ENCODE assay signal across 7 cellular contexts in genomic region chr10:71314028-71314693, GRCh38. TPM values are rescaled to one million over a fixed set of nuclear protein-coding genes. Genes with fewer than 3 reads are reported as not detected.
DNase-seq lines count a peak whose midpoint lies in the region; ATAC-seq and TF ChIP-seq lines count a peak whose summit lies in the region.

No MANE protein-coding gene starts in this region.

- H3K9ac ChIP-seq in mesenchymal stem cell (ENCODE audit: low read length), result peak overlapping the region; percentile 85

- WGBS in mesenchymal stem cell, result 24% methylated on average over 9 of the region's 21 CpGs

- no peak overlapping the region for H2AK5ac ChIP-seq in mesenchymal stem cell (ENCODE audit: low read length, severe bottlenecking)

- peaks cover 20% of the 10 kb centered on the region for H3K4me1 Mint-ChIP-seq in stimulated activated effector memory CD8-positive, alpha-beta T cell treated with anti-CD3 and anti-CD28 coated beads, Interleukin-12 subunit alpha, Interleukin-12 subunit beta, amount 100 ng/mL, for 72 hours

- H3K79me1 ChIP-seq in mesenchymal stem cell (replicated peaks; ENCODE audit: low read length, poor library complexity, severe bottlenecking), result no peaks in the 10 kb centered on the region

- DNase-seq in GM12864 (ENCODE audit: low read depth) (no peak), NB4 (ENCODE audit: low read depth) (peak; percentile 66), mesenchymal stem cell (peak; percentile 46)
- peak; percentile 53 for DNase-seq in activated CD4-positive, alpha-beta T cell treated with anti-CD3 and anti-CD28 coated beads, Interleukin-2, amount 50 U/mL, for 1 hour
- peak; percentile 33 to 45 (median 35) for DNase-seq in effector memory CD4-positive, alpha-beta T cell
- peak; percentile 47 to 63 for DNase-seq in stimulated activated effector memory CD8-positive, alpha-beta T cell treated with anti-CD3 and anti-CD28 coated beads, Interleukin-12 subunit alpha, Interleukin-12 subunit beta, amount 100 ng/mL, for 72 hours (ENCODE audit: low spot score in 2 of 2)

- H3K18ac ChIP-seq in mesenchymal stem cell (ENCODE audit: low read depth in 1 of 2, low read length in 2 of 2), result no peak overlapping the region

- peaks cover 6% of the 10 kb centered on the region for H3K4me1 ChIP-seq in effector memory CD4-positive, alpha-beta T cell (ENCODE audit: control insufficient read depth, insufficient read depth, low read length, poor library complexity, severe bottlenecking)
- H3K4me1 ChIP-seq in mesenchymal stem cell (ENCODE audit: control insufficient read depth, insufficient read depth, low read depth, low read length), result peaks cover 5% of the 10 kb centered on the region

- no peak overlapping the region for H2BK15ac ChIP-seq in mesenchymal stem cell (ENCODE audit: low read depth, poor library complexity, severe bottlenecking)

- H3K4me2 ChIP-seq in mesenchymal stem cell (ENCODE audit: low read length, poor library complexity, severe bottlenecking), result peak overlapping the region; percentile 35

- H3K27me3 ChIP-seq in effector memory CD4-positive, alpha-beta T cell (replicated peaks; ENCODE audit: control insufficient read depth, insufficient read depth, low read length, poor library complexity, severe bottlenecking), result no peaks in the 10 kb centered on the region
- H3K27me3 ChIP-seq in mesenchymal stem cell (ENCODE audit: control insufficient read depth in 1 of 2, insufficient read depth in 1 of 2, low read length in 2 of 2), result peaks cover 0 to 57% of the 10 kb centered on the region in 2 experiments

- ATAC-seq in stimulated activated effector memory CD8-positive, alpha-beta T cell treated with anti-CD3 and anti-CD28 coated beads, Interleukin-12 subunit alpha, Interleukin-12 subunit beta, amount 100 ng/mL, for 72 hours, result peak; percentile 50
- no peak for ATAC-seq in GM21515 (IDR thresholded peaks at IDR 0.05; ENCODE audit: unreplicated experiment)

- H3K23ac ChIP-seq in mesenchymal stem cell (ENCODE audit: low read length in 2 of 2), result no peak overlapping the region

- H3K27ac ChIP-seq in effector memory CD4-positive, alpha-beta T cell (ENCODE audit: insufficient read depth, low read length, poor library complexity, severe bottlenecking), result no peak overlapping the region
- H3K27ac ChIP-seq in mesenchymal stem cell (ENCODE audit: low read length, poor library complexity, severe bottlenecking), result no peak overlapping the region

- no peak overlapping the region for H3K14ac ChIP-seq in mesenchymal stem cell (ENCODE audit: low read length in 2 of 2)

- no peak overlapping the region for H3K4me3 ChIP-seq in GM12864 (ENCODE audit: low read depth, low read length)
- no peak overlapping the region for H3K4me3 ChIP-seq in NB4 (ENCODE audit: low read depth, low read length)
- no peak overlapping the region for H3K4me3 ChIP-seq in effector memory CD4-positive, alpha-beta T cell (ENCODE audit: insufficient read depth, low read depth, low read length, poor library complexity, severe bottlenecking)
- H3K4me3 ChIP-seq in mesenchymal stem cell (ENCODE audit: insufficient read depth in 1 of 2, low read depth in 1 of 2, low read length in 2 of 2), result peak overlapping the region in 1 of 2 experiments; percentile 57

- no peaks in the 10 kb centered on the region for H3K9me3 ChIP-seq in effector memory CD4-positive, alpha-beta T cell (ENCODE audit: control insufficient read depth, low read length)
- H3K9me3 ChIP-seq in mesenchymal stem cell (ENCODE audit: control insufficient read depth, low read length), result no peaks in the 10 kb centered on the region

- H2BK12ac ChIP-seq in mesenchymal stem cell (ENCODE audit: low read length in 2 of 2), result no peak overlapping the region

- no peak overlapping the region for H3K4me3 Mint-ChIP-seq in stimulated activated effector memory CD8-positive, alpha-beta T cell treated with anti-CD3 and anti-CD28 coated beads, Interleukin-12 subunit alpha, Interleukin-12 subunit beta, amount 100 ng/mL, for 72 hours

- H3K4ac ChIP-seq in mesenchymal stem cell (ENCODE audit: low read depth in 1 of 2, low read length in 2 of 2), result no peak overlapping the region

- H3K36me3 ChIP-seq in effector memory CD4-positive, alpha-beta T cell (ENCODE audit: control insufficient read depth, insufficient read depth, low read length), result no peaks in the 10 kb centered on the region
- no peaks in the 10 kb centered on the region for H3K36me3 ChIP-seq in mesenchymal stem cell (ENCODE audit: control insufficient read depth in 1 of 2, insufficient read depth in 2 of 2, low read depth in 1 of 2, low read length in 2 of 2)

- no peak overlapping the region for H2BK5ac ChIP-seq in mesenchymal stem cell (ENCODE audit: low read depth, low read length, poor library complexity, severe bottlenecking)

- H3K27ac Mint-ChIP-seq in stimulated activated effector memory CD8-positive, alpha-beta T cell treated with anti-CD3 and anti-CD28 coated beads, Interleukin-12 subunit alpha, Interleukin-12 subunit beta, amount 100 ng/mL, for 72 hours, result no peak overlapping the region

- no peak overlapping the region for H2AFZ ChIP-seq in mesenchymal stem cell (ENCODE audit: low read depth, low read length)

- TF ChIP-seq CTCF in GM12864 (IDR thresholded peaks at IDR 0.05; ENCODE audit: low read depth, low read length, missing control alignments) (peak; percentile 90), NB4 (IDR thresholded peaks at IDR 0.05; ENCODE audit: low read depth, low read length) (peak; percentile 66)

- no peak overlapping the region for H2BK120ac ChIP-seq in mesenchymal stem cell (ENCODE audit: low read depth, low read length)

- H4K91ac ChIP-seq in mesenchymal stem cell (ENCODE audit: low read length), result no peak overlapping the region

- no peaks in the 10 kb centered on the region for H3K9me3 Mint-ChIP-seq in stimulated activated effector memory CD8-positive, alpha-beta T cell treated with anti-CD3 and anti-CD28 coated beads, Interleukin-12 subunit alpha, Interleukin-12 subunit beta, amount 100 ng/mL, for 72 hours

- no peak overlapping the region for H4K8ac ChIP-seq in mesenchymal stem cell (ENCODE audit: low read length)

- no peak for TF ChIP-seq POLR2A in NB4 (IDR thresholded peaks at IDR 0.05; ENCODE audit: extremely low read depth, insufficient read length)

- peaks cover 6% of the 10 kb centered on the region for H3K36me3 Mint-ChIP-seq in stimulated activated effector memory CD8-positive, alpha-beta T cell treated with anti-CD3 and anti-CD28 coated beads, Interleukin-12 subunit alpha, Interleukin-12 subunit beta, amount 100 ng/mL, for 72 hours

RNA-seq across cellular contexts. Expression of gene SLC29A3, which starts 4.9 kb away (rescaled TPM):
- polyA plus RNA-seq in mesenchymal stem cell (2013, experiment 1 of 2), result 2.4 TPM
- polyA plus RNA-seq in mesenchymal stem cell (2013, experiment 2 of 2), result 2.1 TPM
